8 cellular contexts compared by ENCODE assay signal in genomic region chr16:70476272-70477020, GRCh38. TPM values are rescaled to one million over a fixed set of nuclear protein-coding genes. Genes with fewer than 3 reads are reported as not detected.
DNase-seq lines count a peak whose midpoint lies in the region; ATAC-seq and TF ChIP-seq lines count a peak whose summit lies in the region.

No MANE protein-coding gene starts in this region.

- peak overlapping the region; percentile 91 for H3K27ac Mint-ChIP-seq in stimulated activated naive B cell treated with anti-CD40 and anti-IgM and Interleukin-4, amounts not matched to agents 10 μg/mL and 1 μg/mL and 100 μg/mL, for 72 hours
- H3K27ac Mint-ChIP-seq in T-cell: no peak overlapping the region

- peak overlapping the region; percentile 52 to 63 for H3K4me3 Mint-ChIP-seq in stimulated activated naive B cell treated with anti-CD40 and anti-IgM and Interleukin-4, amounts not matched to agents 10 μg/mL and 1 μg/mL and 100 μg/mL, for 72 hours
- no peak overlapping the region for H3K4me3 Mint-ChIP-seq in T-cell

- H3K27me3 Mint-ChIP-seq in stimulated activated naive B cell treated with anti-CD40 and anti-IgM and Interleukin-4, amounts not matched to agents 10 μg/mL and 1 μg/mL and 100 μg/mL, for 72 hours: no peaks in the 10 kb centered on the region
- H3K27me3 Mint-ChIP-seq in T-cell: no peaks in the 10 kb centered on the region

- peak; percentile 94 for DNase-seq in GM10248 (ENCODE audit: extremely low spot score)
- DNase-seq in GM20000 (ENCODE audit: low spot score): peak; percentile 96
- DNase-seq in activated CD4-positive, alpha-beta T cell treated with anti-CD3 and anti-CD28 coated beads, Interleukin-2, amount 50 U/mL, for 48 hours: peak; percentile 64 to 67
- DNase-seq in germinal center (ENCODE audit: low spot score): peak; percentile 45
- peak; percentile 63 for DNase-seq in stimulated activated naive B cell treated with anti-CD40 and anti-IgM and Interleukin-4, amounts not matched to agents 10 μg/mL and 1 μg/mL and 100 μg/mL, for 72 hours
- DNase-seq in T-cell: no peak
- DNase-seq in effector CD8-positive, alpha-beta T cell (lab: John Stamatoyannopoulos, UW): no peak

- POLR2A ChIA-PET in GM10248 (lab: Yijun Ruan, JAX) (interaction anchor here (0.5 to 1.0 kb wide), 2 partner anchors 48 to 96 kb away, joined by 3 read pairs; no protein-coding TSS in a partner anchor), T-cell (lab: Charles Lee) (no interaction called here)

- peaks cover 19 to 37% of the 10 kb centered on the region in 2 donors for H3K4me1 Mint-ChIP-seq in stimulated activated naive B cell treated with anti-CD40 and anti-IgM and Interleukin-4, amounts not matched to agents 10 μg/mL and 1 μg/mL and 100 μg/mL, for 72 hours
- peaks cover 0 to 6% (median 2%) of the 10 kb centered on the region in 3 donors for H3K4me1 Mint-ChIP-seq in T-cell

- no peak for TF ChIP-seq CTCF in GM10248 (IDR thresholded peaks at IDR 0.05; ENCODE audit: control extremely low read depth, extremely low read depth, low read depth, missing control alignments)
- TF ChIP-seq CTCF in GM20000 (IDR thresholded peaks at IDR 0.05; ENCODE audit: extremely low read depth, missing control alignments): no peak

- peaks cover 30 to 42% of the 10 kb centered on the region in 2 donors for H3K36me3 Mint-ChIP-seq in stimulated activated naive B cell treated with anti-CD40 and anti-IgM and Interleukin-4, amounts not matched to agents 10 μg/mL and 1 μg/mL and 100 μg/mL, for 72 hours
- H3K36me3 Mint-ChIP-seq in T-cell: peaks cover 14% of the 10 kb centered on the region

- H3K9me3 Mint-ChIP-seq in stimulated activated naive B cell treated with anti-CD40 and anti-IgM and Interleukin-4, amounts not matched to agents 10 μg/mL and 1 μg/mL and 100 μg/mL, for 72 hours: no peaks in the 10 kb centered on the region
- H3K9me3 Mint-ChIP-seq in T-cell: no peaks in the 10 kb centered on the region

- CTCF ChIA-PET in GM10248 (lab: Yijun Ruan, JAX) (interaction anchor here (1.5 kb wide), 1 partner anchor 209 kb away, joined by 3 read pairs; no protein-coding TSS in a partner anchor), T-cell (lab: Charles Lee) (no interaction called here)

- ATAC-seq in HG03520 (IDR thresholded peaks at IDR 0.05; ENCODE audit: unreplicated experiment) (peak; percentile 88), T-cell (replicated peaks in 1 of 4) (no peak)
- peak; percentile 95 to 96 for ATAC-seq in stimulated activated naive B cell treated with anti-CD40 and anti-IgM and Interleukin-4, amounts not matched to agents 10 μg/mL and 1 μg/mL and 100 μg/mL, for 72 hours (replicated peaks)

RNA-seq across cellular contexts. Expression of gene FCSK, which starts 22.1 kb away (rescaled TPM):
- 10 to 100 TPM; 28.7 to 43.4 (median 37.9) TPM for total RNA-seq in T-cell

RNA-seq across cellular contexts. Expression of gene ST3GAL2, which starts 37.5 kb away (rescaled TPM):
- 10 to 100 TPM; 18.9 to 35.1 (median 30.2) TPM for total RNA-seq in T-cell

RNA-seq across cellular contexts. Expression of gene COG4, which starts 46.9 kb away (rescaled TPM):
- total RNA-seq in T-cell: 10 to 100 TPM; 49.5 to 70.6 (median 60.6) TPM

RNA-seq across cellular contexts. Expression of gene SF3B3, which starts 47.2 kb away (rescaled TPM):
- 100 to 1,000 TPM; 202 to 291 (median 264) TPM for total RNA-seq in T-cell

Comparison
In these comparisons a context has a peak if more than half of its experiments do, and no peak if none do; other contexts are left out.
1. DNase-seq: peak in GM10248 (single experiment), GM20000 (single experiment), activated CD4-positive, alpha-beta T cell treated with anti-CD3 and anti-CD28 coated beads, Interleukin-2, amount 50 U/mL, for 48 hours (2 of 2), germinal center (single experiment) and stimulated activated naive B cell treated with anti-CD40 and anti-IgM and Interleukin-4, amounts not matched to agents 10 μg/mL and 1 μg/mL and 100 μg/mL, for 72 hours (single experiment); none in T-cell (0 of 34) and effector CD8-positive, alpha-beta T cell (single experiment).
2. ATAC-seq: peak in HG03520 (single experiment) and stimulated activated naive B cell treated with anti-CD40 and anti-IgM and Interleukin-4, amounts not matched to agents 10 μg/mL and 1 μg/mL and 100 μg/mL, for 72 hours (2 of 2); none in T-cell (0 of 4).
3. H3K4me3 Mint-ChIP-seq: peak in stimulated activated naive B cell treated with anti-CD40 and anti-IgM and Interleukin-4, amounts not matched to agents 10 μg/mL and 1 μg/mL and 100 μg/mL, for 72 hours (2 of 2); none in T-cell (0 of 3).